In genomic region chr14:39266589-39266870, GRCh38 we compare ENCODE assay signal across 8 cellular contexts. TPM values are rescaled to one million over a fixed set of nuclear protein-coding genes. Genes with fewer than 3 reads are reported as not detected.
DNase-seq lines count a peak whose midpoint lies in the region; ATAC-seq and TF ChIP-seq lines count a peak whose summit lies in the region.

No MANE protein-coding gene starts in this region.

- DNase-seq in NCI-H510A (lab: John Stamatoyannopoulos, UW) (peak; percentile 45), NCI-H510A treated with DMSO at 0.1 percent for 48 hours (lab: John Stamatoyannopoulos, UW) (no peak), NCI-H226 (peak; percentile 36), lung (ENCODE audit: low spot score) (peak; percentile 67), NCI-H446 treated with DMSO at 0.1 percent for 48 hours (lab: John Stamatoyannopoulos, UW) (no peak)
- DNase-seq in central memory CD8-positive, alpha-beta T cell (ENCODE audit: low spot score in 2 of 2) = peak in 1 of 2 donors; percentile 10

- peaks cover 2 to 7% of the 10 kb centered on the region in 2 donors for H3K4me1 ChIP-seq in lung (ENCODE audit: control insufficient read depth in 2 of 2, insufficient read depth in 2 of 2, low read length in 2 of 2)
- H3K4me1 ChIP-seq in thymus (ENCODE audit: control insufficient read depth, insufficient read depth, low read length) = peaks cover 5% of the 10 kb centered on the region

- H3K4me3 Mint-ChIP-seq in central memory CD8-positive, alpha-beta T cell = peak overlapping the region; percentile 64

- peaks cover 52% of the 10 kb centered on the region for H3K4me1 Mint-ChIP-seq in central memory CD8-positive, alpha-beta T cell

- H3K27me3 ChIP-seq in lung (ENCODE audit: control insufficient read depth, insufficient read depth) = no peaks in the 10 kb centered on the region
- no peaks in the 10 kb centered on the region for H3K27me3 ChIP-seq in thymus (ENCODE audit: control insufficient read depth, insufficient read depth)

- H3K36me3 ChIP-seq in lung (ENCODE audit: control insufficient read depth in 2 of 2, insufficient read depth in 2 of 2, low read length in 2 of 2) (no peaks in the 10 kb centered on the region), thymus (ENCODE audit: control insufficient read depth, insufficient read depth) (no peaks in the 10 kb centered on the region)

- no peaks in the 10 kb centered on the region for H3K27me3 Mint-ChIP-seq in central memory CD8-positive, alpha-beta T cell

- H3K27ac Mint-ChIP-seq in central memory CD8-positive, alpha-beta T cell (ENCODE audit: low read depth) = peak overlapping the region; percentile 67

- peaks cover 18% of the 10 kb centered on the region for H3K36me3 Mint-ChIP-seq in central memory CD8-positive, alpha-beta T cell (ENCODE audit: insufficient read depth)

- 0 to 1% methylated on average over 26 to 28 of the region's 28 CpGs for whole genome bisulfite sequencing in lung, 2 donors
- under 1% methylated on average over 28 of the region's 28 CpGs for WGBS in thymus

- H3K4me3 ChIP-seq in lung = peak overlapping the region; percentile 97
- H3K4me3 ChIP-seq in thymus (ENCODE audit: low read length) = peak overlapping the region; percentile 93

- no peaks in the 10 kb centered on the region for H3K9me3 ChIP-seq in lung (ENCODE audit: control insufficient read depth in 2 of 2, insufficient read depth in 1 of 2, low read length in 1 of 2)
- peaks cover 1% of the 10 kb centered on the region for H3K9me3 ChIP-seq in thymus (ENCODE audit: control insufficient read depth)

- H3K27ac ChIP-seq in lung (ENCODE audit: low read depth in 1 of 2, low read length in 1 of 2) (peak overlapping the region; percentile 96 to 100), thymus (ENCODE audit: low read depth) (peak overlapping the region; percentile 97)

- no peaks in the 10 kb centered on the region for H3K9me3 Mint-ChIP-seq in central memory CD8-positive, alpha-beta T cell

- no peak for TF ChIP-seq CTCF in lung (IDR thresholded peaks at IDR 0.05; ENCODE audit: control extremely low read depth, extremely low read depth)

- ATAC-seq in HG02610 (IDR thresholded peaks at IDR 0.05; ENCODE audit: unreplicated experiment) (peak; percentile 37), lung (ENCODE audit: insufficient read depth, low FRiP score) (peak; percentile 63)
- peak; percentile 33 for ATAC-seq in central memory CD8-positive, alpha-beta T cell (replicated peaks; ENCODE audit: extremely low read depth, poor library complexity, severe bottlenecking)

RNA-seq across cellular contexts. Expression of gene MIA2, which starts 32.8 kb away (rescaled TPM):
- total RNA-seq in lung = 10 to 100 TPM; 27.7 to 28.9 TPM
- polyA plus RNA-seq in lung (10 to 100 TPM; 24.9 to 32.2 TPM), thymus (41.2 TPM)

Comparison
In these comparisons a context has a peak if more than half of its experiments do, and no peak if none do; other contexts are left out.
1. DNase-seq: peak in NCI-H510A (single experiment), NCI-H226 (single experiment) and lung (single experiment); none in NCI-H510A treated with DMSO at 0.1 percent for 48 hours (single experiment) and NCI-H446 treated with DMSO at 0.1 percent for 48 hours (single experiment).
2. Peak in every context shown above with its lines, with median percentiles within 50 percentile points of each other: ATAC-seq.